34 cellular contexts compared by ENCODE assay signal in genomic region chr6:140376209-140376608, GRCh38.
A peak's percentile ranks its signal among the peaks of the same experiment; 100 is the strongest.
DNase-seq lines count a peak whose midpoint lies in the region; ATAC-seq, FAIRE-seq and TF ChIP-seq lines count a peak whose summit lies in the region.
"Had no signal": no experiment of that assay in that cellular context is flagged by ENCODE, and none has a peak within 500 bp of the region (broad histone marks: within the 10 kb centered on the region; RNA-seq: fewer than 3 reads in every experiment).

No MANE protein-coding gene starts in this region.

- H4K20me1 ChIP-seq in HepG2 (ENCODE audit: insufficient read depth, low read length) (no peaks in the 10 kb centered on the region), IMR-90 (ENCODE audit: insufficient read depth, low read length) (no peaks in the 10 kb centered on the region), K562 (replicated peaks; ENCODE audit: control insufficient read depth, insufficient read depth, low read length) (no peaks in the 10 kb centered on the region)
- H4K20me1 ChIP-seq: BLaER1; BLaER1 treated with 17β-estradiol and CSF1 and Interleukin-3, amounts not matched to agents 10 nM and 100 nM had no signal

- TF ChIP-seq RAD21 in HepG2 (CRISPR knock-in tag; IDR thresholded peaks at IDR 0.05) (no peak), IMR-90 (IDR thresholded peaks at IDR 0.05; ENCODE audit: low read length) (no peak), K562 (CRISPR knock-in tag; conservative IDR thresholded peaks at IDR 0.05 in 1 of 2, IDR thresholded peaks at IDR 0.05 in 1 of 2) (no peak)

- no peak overlapping the region for H2AK9ac ChIP-seq in IMR-90 (replicated peaks; ENCODE audit: low read depth, low read length, poor library complexity)

- H3K36me3 Mint-ChIP-seq in naive thymus-derived CD8-positive, alpha-beta T cell, result no peaks in the 10 kb centered on the region
- H3K36me3 Mint-ChIP-seq: CD14-positive monocyte; CD4-positive, alpha-beta memory T cell; CD4-positive, CD25-positive, alpha-beta regulatory T cell; CD8-positive, alpha-beta memory T cell; CD8-positive, alpha-beta T cell had no signal

- H3K14ac ChIP-seq in IMR-90 (replicated peaks; ENCODE audit: low read depth, low read length), result no peak overlapping the region

- dilution Hi-C loops in IMR-90 (cut with HindIII; ENCODE audit: low sequenced_read_pairs, unreplicated experiment), result no loop called here

- H3K27ac ChIP-seq in HepG2 (ENCODE audit: extremely low read length, insufficient read depth, low read length), result no peak overlapping the region
- H3K27ac ChIP-seq in right lobe of liver, result no peak overlapping the region
- H3K27ac ChIP-seq in IMR-90 (ENCODE audit: insufficient read depth, low read length), result no peak overlapping the region
- H3K27ac ChIP-seq in K562 (ENCODE audit: extremely low read depth, low read depth, low read length), result no peak overlapping the region
- H3K27ac ChIP-seq: 22Rv1; A549; BLaER1; BLaER1 treated with 17β-estradiol and CSF1 and Interleukin-3, amounts not matched to agents 10 nM and 100 nM; C4-2B had no signal

- no peak overlapping the region for H3K56ac ChIP-seq in IMR-90 (ENCODE audit: extremely low read depth, insufficient read depth, low read length)

- H3K4me1 Mint-ChIP-seq in naive thymus-derived CD8-positive, alpha-beta T cell, result no peaks in the 10 kb centered on the region
- H3K4me1 Mint-ChIP-seq: B cell; CD4-positive, alpha-beta memory T cell; CD4-positive, CD25-positive, alpha-beta regulatory T cell; CD8-positive, alpha-beta memory T cell had no signal

- no peak overlapping the region for H4K91ac ChIP-seq in IMR-90 (ENCODE audit: insufficient read depth, low read depth, low read length)

- H3K18ac ChIP-seq in IMR-90 (ENCODE audit: low read depth, low read length), result no peak overlapping the region

- H4K5ac ChIP-seq in IMR-90 (ENCODE audit: low read depth, low read length), result no peak overlapping the region

- no peak for ATAC-seq in HepG2
- ATAC-seq in right lobe of liver, result no peak
- no peak for ATAC-seq in IMR-90 (ENCODE audit: low read depth)
- ATAC-seq in K562, result no peak
- ATAC-seq in naive thymus-derived CD8-positive, alpha-beta T cell, result no peak
- ATAC-seq: A549; CD8-positive, alpha-beta T cell had no signal

- no peak for DNase-seq in HepG2 (ENCODE audit: low spot score)
- no peak for DNase-seq in right lobe of liver
- no peak for DNase-seq in IMR-90
- no peak for DNase-seq in K562 (ENCODE audit: extremely low read depth in 1 of 4, low spot score in 3 of 4)
- DNase-seq in naive thymus-derived CD8-positive, alpha-beta T cell, result no peak
- DNase-seq in dermis blood vessel endothelial cell, result no peak
- DNase-seq: 8988T; ACHN; AML-193; BE2C; C1 segment of cervical spinal cord; Caco-2; Calu3; CD4-positive, alpha-beta memory T cell; CD4-positive, alpha-beta T cell; CD4-positive, CD25-positive, alpha-beta regulatory T cell; CD8-positive, alpha-beta memory T cell; CD8-positive, alpha-beta T cell; COR-L47; DMS 273 treated with DMSO at 0.1 percent for 48 hours; DMS153; DMS53; DMS79; DMS79 treated with DMSO at 0.1 percent for 48 hours; DND-41; EL had no signal

- H3K9ac ChIP-seq in HepG2 (ENCODE audit: insufficient read depth, low read depth, low read length) (no peak overlapping the region), IMR-90 (ENCODE audit: low read depth, low read length) (no peak overlapping the region), K562 (ENCODE audit: insufficient read depth in 1 of 2, low read depth in 2 of 2, low read length in 2 of 2) (no peak overlapping the region)
- H3K9ac ChIP-seq: BLaER1; BLaER1 treated with 17β-estradiol and CSF1 and Interleukin-3, amounts not matched to agents 10 nM and 100 nM had no signal

- H3K4ac ChIP-seq in IMR-90 (ENCODE audit: low read depth, low read length), result no peak overlapping the region; the same call in 1 of the 2 replicates

- H3K23ac ChIP-seq in IMR-90 (ENCODE audit: low read depth, low read length), result no peak overlapping the region

- H3K4me3 Mint-ChIP-seq in naive thymus-derived CD8-positive, alpha-beta T cell, result no peak overlapping the region
- H3K4me3 Mint-ChIP-seq: B cell; CD14-positive monocyte; CD4-positive, alpha-beta memory T cell; CD4-positive, alpha-beta T cell; CD4-positive, CD25-positive, alpha-beta regulatory T cell; CD8-positive, alpha-beta memory T cell; CD8-positive, alpha-beta T cell had no signal

- TF ChIP-seq POLR2A in HepG2 (IDR thresholded peaks at IDR 0.05; ENCODE audit: insufficient read depth in 1 of 2, low read depth in 2 of 2, low read length in 2 of 2) (no peak), right lobe of liver (IDR thresholded peaks at IDR 0.05) (no peak), IMR-90 (IDR thresholded peaks at IDR 0.05; ENCODE audit: low read depth, low read length) (no peak), K562 (conservative IDR thresholded peaks at IDR 0.05) (no peak)

- TF ChIP-seq CTCF in HepG2 (CRISPR knock-in tag; IDR thresholded peaks at IDR 0.05), result no peak
- TF ChIP-seq CTCF in right lobe of liver (IDR thresholded peaks at IDR 0.05), result no peak
- no peak for TF ChIP-seq CTCF in IMR-90 (conservative IDR thresholded peaks at IDR 0.05; ENCODE audit: low read depth, low read length)
- TF ChIP-seq CTCF in K562 (IDR thresholded peaks at IDR 0.05 in 2 of 3, conservative IDR thresholded peaks at IDR 0.05 in 1 of 3; ENCODE audit: insufficient read depth in 2 of 3, low read depth in 1 of 3, low read length in 3 of 3), result no peak

- H4K8ac ChIP-seq in IMR-90 (ENCODE audit: low read depth in 2 of 2, low read length in 2 of 2), result no peak overlapping the region

- H3K79me2 ChIP-seq in HepG2 (ENCODE audit: insufficient read depth, low read length), result no peaks in the 10 kb centered on the region
- no peaks in the 10 kb centered on the region for H3K79me2 ChIP-seq in K562 (ENCODE audit: control insufficient read depth, insufficient read depth, low read length)

- H3K36me3 ChIP-seq in HepG2 (replicated peaks in 1 of 2; ENCODE audit: control insufficient read depth in 1 of 2, insufficient read depth in 2 of 2, low read length in 2 of 2), result no peaks in the 10 kb centered on the region
- H3K36me3 ChIP-seq in right lobe of liver, result no peaks in the 10 kb centered on the region
- H3K36me3 ChIP-seq in IMR-90 (ENCODE audit: control insufficient read depth, insufficient read depth, low read length), result no peaks in the 10 kb centered on the region
- H3K36me3 ChIP-seq in K562 (ENCODE audit: control insufficient read depth, insufficient read depth, low read length), result no peaks in the 10 kb centered on the region
- H3K36me3 ChIP-seq: BE2C; BLaER1; BLaER1 treated with 17β-estradiol and CSF1 and Interleukin-3, amounts not matched to agents 10 nM and 100 nM had no signal

- no peak for FAIRE-seq in HepG2 (lab: Jason Lieb, UNC)
- FAIRE-seq in K562 (lab: Jason Lieb, UNC), result no peak
- FAIRE-seq: A549, D721Med had no signal

- no peak overlapping the region for H3K27ac Mint-ChIP-seq in naive thymus-derived CD8-positive, alpha-beta T cell
- H3K27ac Mint-ChIP-seq: B cell; CD14-positive monocyte; CD4-positive, alpha-beta memory T cell; CD4-positive, alpha-beta T cell; CD4-positive, CD25-positive, alpha-beta regulatory T cell; CD8-positive, alpha-beta memory T cell; CD8-positive, alpha-beta T cell had no signal

- BruUV-seq in HepG2 (replicated peaks; lab: Mats Ljungman, UMichigan) (no TSS peak), IMR-90 (replicated peaks; lab: Mats Ljungman, UMichigan) (no TSS peak), K562 (replicated peaks; lab: Mats Ljungman, UMichigan) (no TSS peak)

- in situ Hi-C loops in HepG2 (cut with HindIII; ENCODE audit: extremely low pct_ligation_motif_present, low pct_unique_long_range_greater_than_20kb), result no loop called here
- in situ Hi-C loops in IMR-90 (cut with MboI; ENCODE audit: low sequenced_read_pairs), result no loop called here
- in situ Hi-C loops in K562 (cut with MboI), result no loop called here

- H2BK120ac ChIP-seq in IMR-90 (ENCODE audit: low read depth, low read length), result peak overlapping the region; percentile 52; the same call in 1 of the 2 replicates

- H2BK5ac ChIP-seq in IMR-90 (ENCODE audit: low read depth, low read length, poor library complexity, severe bottlenecking), result no peak overlapping the region

- no peaks in the 10 kb centered on the region for H3K27me3 Mint-ChIP-seq in naive thymus-derived CD8-positive, alpha-beta T cell
- H3K27me3 Mint-ChIP-seq: B cell; CD4-positive, alpha-beta T cell; CD4-positive, CD25-positive, alpha-beta regulatory T cell; CD8-positive, alpha-beta memory T cell had no signal

- H3K9me3 ChIP-seq in HepG2 (ENCODE audit: low read length) (peaks cover 7% of the 10 kb centered on the region), right lobe of liver (no peaks in the 10 kb centered on the region), IMR-90 (ENCODE audit: control insufficient read depth, insufficient read depth, low read length) (no peaks in the 10 kb centered on the region), K562 (replicated peaks; ENCODE audit: control insufficient read depth, insufficient read depth, low read depth, low read length) (no peaks in the 10 kb centered on the region)
- H3K9me3 ChIP-seq: A549, BE2C, Caco-2 had no signal

- H3K4me2 ChIP-seq in HepG2 (ENCODE audit: low read depth, low read length) (no peak overlapping the region), IMR-90 (ENCODE audit: low read depth, low read length) (no peak overlapping the region), K562 (ENCODE audit: insufficient read depth, low read length) (no peak overlapping the region)
- H3K4me2 ChIP-seq: A549; BLaER1; BLaER1 treated with 17β-estradiol and CSF1 and Interleukin-3, amounts not matched to agents 10 nM and 100 nM had no signal

- POLR2A ChIA-PET in HepG2 (lab: Yijun Ruan, JAX) (no interaction called here), IMR-90 (lab: Charles Lee; ENCODE audit: unreplicated experiment) (no interaction called here), K562 (lab: Yijun Ruan, JAX) (no interaction called here)
- POLR2A ChIA-PET in naive thymus-derived CD8-positive, alpha-beta T cell (lab: Charles Lee), result no interaction called here

- H3K27me3 ChIP-seq in HepG2 (ENCODE audit: control insufficient read depth in 1 of 2, insufficient read depth in 2 of 2, low read length in 2 of 2), result no peaks in the 10 kb centered on the region
- no peaks in the 10 kb centered on the region for H3K27me3 ChIP-seq in right lobe of liver
- H3K27me3 ChIP-seq in IMR-90 (ENCODE audit: control insufficient read depth, insufficient read depth, low read length), result no peaks in the 10 kb centered on the region
- H3K27me3 ChIP-seq in K562 (ENCODE audit: control insufficient read depth in 2 of 2, insufficient read depth in 2 of 2, low read length in 2 of 2), result no peaks in the 10 kb centered on the region
- H3K27me3 ChIP-seq: BE2C; BLaER1; BLaER1 treated with 17β-estradiol and CSF1 and Interleukin-3, amounts not matched to agents 10 nM and 100 nM had no signal

- H3K9me3 Mint-ChIP-seq in naive thymus-derived CD8-positive, alpha-beta T cell, result peaks cover 0 to 2% (median 0%) of the 10 kb centered on the region in 9 donors
- H3K9me3 Mint-ChIP-seq: CD4-positive, alpha-beta T cell; CD8-positive, alpha-beta memory T cell; CD8-positive, alpha-beta T cell had no signal

- CTCF ChIA-PET in HepG2 (lab: Yijun Ruan, JAX; ENCODE audit: low intra/inter-chr PET ratio, low total read pairs) (no interaction called here), IMR-90 (lab: Yijun Ruan, JAX) (no interaction called here), K562 (lab: Yijun Ruan, JAX; ENCODE audit: low intra/inter-chr PET ratio) (no interaction called here)

- peaks cover 8% of the 10 kb centered on the region; the same call in 1 of the 2 replicates for H3K9me1 ChIP-seq in IMR-90 (ENCODE audit: insufficient read depth, low read length)
- H3K9me1 ChIP-seq in K562 (ENCODE audit: control insufficient read depth, insufficient read depth, low read length), result no peaks in the 10 kb centered on the region

- 0 out of 3 replicates have a peak overlapping the region, but pooled peaks have one; percentile 70 for H2BK15ac ChIP-seq in IMR-90 (ENCODE audit: low read depth, low read length)

- no peak for TF ChIP-seq EP300 in HepG2 (IDR thresholded peaks at IDR 0.05; ENCODE audit: low read depth in 2 of 2, low read length in 2 of 2)
- TF ChIP-seq EP300 in HepG2 (CRISPR knock-in tag; IDR thresholded peaks at IDR 0.05; ENCODE audit: borderline replicate concordance), result no peak
- TF ChIP-seq EP300 in K562 (IDR thresholded peaks at IDR 0.05; ENCODE audit: low read length), result no peak

- H3K4me3 ChIP-seq in HepG2 (replicated peaks in 1 of 3; ENCODE audit: insufficient read depth in 1 of 3, low read depth in 2 of 3, low read length in 3 of 3), result no peak overlapping the region
- no peak overlapping the region for H3K4me3 ChIP-seq in right lobe of liver
- no peak overlapping the region for H3K4me3 ChIP-seq in IMR-90 (ENCODE audit: insufficient read depth, low read depth, low read length)
- no peak overlapping the region for H3K4me3 ChIP-seq in K562
- H3K4me3 ChIP-seq: A549; BLaER1; BLaER1 treated with 17β-estradiol and CSF1 and Interleukin-3, amounts not matched to agents 10 nM and 100 nM had no signal

- H3K4me1 ChIP-seq in HepG2 (ENCODE audit: insufficient read depth, low read length), result peaks cover 29% of the 10 kb centered on the region
- peaks cover 0 to 9% (median 5%) of the 10 kb centered on the region in 4 donors for H3K4me1 ChIP-seq in right lobe of liver
- peaks cover 10% of the 10 kb centered on the region for H3K4me1 ChIP-seq in IMR-90 (ENCODE audit: control insufficient read depth, insufficient read depth, low read length)
- H3K4me1 ChIP-seq in K562 (replicated peaks in 1 of 2; ENCODE audit: control insufficient read depth in 2 of 2, insufficient read depth in 2 of 2, low read length in 2 of 2), result no peaks in the 10 kb centered on the region
- H3K4me1 ChIP-seq: BE2C, BLaER1, Caco-2 had no signal

- intact Hi-C loops in HepG2 (cut with micrococcal nuclease; ENCODE audit: unreplicated experiment) (no loop called here), right lobe of liver (cut with DNase I) (no loop called here), IMR-90 (cut with micrococcal nuclease) (no loop called here), K562 (cut with micrococcal nuclease) (no loop called here)

- H2BK20ac ChIP-seq in IMR-90 (ENCODE audit: low read depth, low read length), result no peak overlapping the region

- H2AFZ ChIP-seq in HepG2 (ENCODE audit: low read length) (no peak overlapping the region), IMR-90 (replicated peaks; ENCODE audit: low read length, poor library complexity) (no peak overlapping the region), K562 (ENCODE audit: low read depth, low read length) (no peak overlapping the region)

- H3K79me1 ChIP-seq in IMR-90 (ENCODE audit: low read depth in 1 of 2, low read length in 2 of 2), result no peaks in the 10 kb centered on the region

- no peak overlapping the region for H2AK5ac ChIP-seq in IMR-90 (ENCODE audit: low read depth, low read length)

Comparison
In these comparisons a context has a peak if more than half of its experiments do, and no peak if none do; other contexts are left out.
1. Of the 241 proteins assayed by ChIP-seq in both HepG2 and K562: peak only in HepG2: HNRNPK; only in K562: none; in both: PCBP2; in neither: 239.